24 cellular contexts compared by ENCODE assay signal in genomic region chr6:5058254-5058653, GRCh38. TPM values are rescaled to one million over a fixed set of nuclear protein-coding genes. Genes with fewer than 3 reads are reported as not detected.
"Had no signal": no experiment of that assay in that cellular context is flagged by ENCODE, and none has a peak within 500 bp of the region (broad histone marks: within the 10 kb centered on the region; RNA-seq: fewer than 3 reads in every experiment).

No MANE protein-coding gene starts in this region.

- H3K4me1 ChIP-seq: body of pancreas, gastroesophageal sphincter, heart left ventricle, prostate gland, right atrium auricular region had no signal

- ATAC-seq: body of pancreas, gastroesophageal sphincter had no signal

- H3K27ac ChIP-seq: body of pancreas, cardiac muscle cell, epithelial cell of prostate, gastroesophageal sphincter, heart left ventricle, ovary, prostate gland, right atrium auricular region, tibial artery had no signal

- H3K9me3 Mint-ChIP-seq: activated B cell treated with CpG ODN at 0.5 μM for 24 hours; activated naive CD4-positive, alpha-beta T cell treated with anti-CD3 and anti-CD28 coated beads for 36 hours; naive B cell; stimulated activated naive CD8-positive, alpha-beta T cell treated with anti-CD3 and anti-CD28 coated beads, Interleukin-15, Interleukin-2, amounts not matched to agents 100 ng/mL and 50 ng/mL, for 24 hours had no signal

- H3K36me3 ChIP-seq: cardiac muscle cell, gastroesophageal sphincter, heart left ventricle, ovary, prostate gland, right atrium auricular region, tibial artery had no signal

- H3K27me3 Mint-ChIP-seq: activated B cell treated with CpG ODN at 0.5 μM for 24 hours; stimulated activated naive CD8-positive, alpha-beta T cell treated with anti-CD3 and anti-CD28 coated beads, Interleukin-15, Interleukin-2, amounts not matched to agents 100 ng/mL and 50 ng/mL, for 24 hours had no signal

- H3K27ac Mint-ChIP-seq: activated B cell treated with CpG ODN at 0.5 μM for 24 hours; activated CD4-positive, alpha-beta memory T cell treated with anti-CD3 and anti-CD28 coated beads for 36 hours; activated naive CD4-positive, alpha-beta T cell treated with anti-CD3 and anti-CD28 coated beads for 36 hours; naive B cell; stimulated activated naive CD8-positive, alpha-beta T cell treated with anti-CD3 and anti-CD28 coated beads, Interleukin-15, Interleukin-2, amounts not matched to agents 100 ng/mL and 50 ng/mL, for 24 hours had no signal

- H3K9me3 ChIP-seq: body of pancreas, gastroesophageal sphincter, heart left ventricle, mucosa of descending colon, ovary, prostate gland, right atrium auricular region, tibial artery had no signal

- H3K4me3 ChIP-seq: body of pancreas, cardiac muscle cell, gastroesophageal sphincter, heart left ventricle, mucosa of descending colon, ovary, prostate gland, right atrium auricular region, tibial artery had no signal

- H3K4me3 Mint-ChIP-seq: activated B cell treated with CpG ODN at 0.5 μM for 24 hours; activated CD4-positive, alpha-beta memory T cell treated with anti-CD3 and anti-CD28 coated beads for 36 hours; activated naive CD4-positive, alpha-beta T cell treated with anti-CD3 and anti-CD28 coated beads for 36 hours; naive B cell; neural crest cell; stimulated activated naive CD8-positive, alpha-beta T cell treated with anti-CD3 and anti-CD28 coated beads, Interleukin-15, Interleukin-2, amounts not matched to agents 100 ng/mL and 50 ng/mL, for 24 hours had no signal

- H3K4me1 Mint-ChIP-seq: neural crest cell had no signal

- H3K27me3 ChIP-seq: body of pancreas, cardiac muscle cell, gastroesophageal sphincter, heart left ventricle, ovary, right atrium auricular region, tibial artery had no signal

- H3K36me3 Mint-ChIP-seq: activated CD4-positive, alpha-beta memory T cell treated with anti-CD3 and anti-CD28 coated beads for 36 hours had no signal

- DNase-seq: activated B cell treated with CpG ODN at 0.5 μM for 24 hours; activated CD4-positive, alpha-beta memory T cell treated with anti-CD3 and anti-CD28 coated beads for 36 hours; activated CD4-positive, alpha-beta T cell treated with anti-CD3 and anti-CD28 coated beads for 4 hours; activated naive CD4-positive, alpha-beta T cell treated with anti-CD3 and anti-CD28 coated beads for 36 hours; activated T-cell treated with anti-CD3 and anti-CD28 coated beads, Interleukin-2, amount 50 U/mL, for 48 hours; body of pancreas; heart left ventricle; islet precursor cell; left colon; mesendoderm; mucosa of descending colon; naive B cell; ovary; stimulated activated CD4-positive, alpha-beta T cell treated with anti-CD3 and anti-CD28 coated beads, Interleukin-12 subunit alpha, Interleukin-12 subunit beta, amount 100 ng/mL, for 4 hours; T-helper 9 cell; tibial artery had no signal

RNA-seq across cellular contexts. Expression of gene PPP1R3G, which starts 26.9 kb away (rescaled TPM):
- total RNA-seq: activated CD4-positive, alpha-beta memory T cell treated with anti-CD3 and anti-CD28 coated beads for 36 hours; activated naive CD4-positive, alpha-beta T cell treated with anti-CD3 and anti-CD28 coated beads for 36 hours; T-helper 1 cell treated with Interleukin-12 subunit alpha and Interleukin-12 subunit beta and Interleukin-4 antibody, amounts not matched to agents 30 ng/mL and 1 ng/mL, for 36 hours had no signal
